ENCODE assay signal across 8 cellular contexts in genomic region chr17:2954898-2955445, GRCh38.
A peak's percentile ranks its signal among the peaks of the same experiment; 100 is the strongest.
DNase-seq lines count a peak whose midpoint lies in the region; ATAC-seq and TF ChIP-seq lines count a peak whose summit lies in the region.

No MANE protein-coding gene starts in this region.

- DNase-seq in stimulated activated CD4-positive, alpha-beta T cell treated with anti-CD3 and anti-CD28 coated beads, Interleukin-15, amount 100 ng/mL, for 24 hours: peak; percentile 22
- DNase-seq in stimulated activated CD4-positive, alpha-beta T cell treated with anti-CD3 and anti-CD28 coated beads, Interleukin-4, amount 100 ng/mL, for 4 hours: no peak
- no peak for DNase-seq in RWPE2 (ENCODE audit: low spot score)
- DNase-seq in fibroblast of villous mesenchyme (ENCODE audit: low read depth): peak; percentile 89
- DNase-seq in NCI-H128 (lab: John Stamatoyannopoulos, UW; ENCODE audit: unreplicated experiment): no peak
- no peak for DNase-seq in GM20000 (ENCODE audit: low spot score)
- no peak for DNase-seq in G401 (ENCODE audit: low spot score)
- DNase-seq in vagina (ENCODE audit: extremely low spot score in 2 of 2): no peak

- H3K27ac ChIP-seq in RWPE2 (ENCODE audit: poor library complexity, severe bottlenecking): peak overlapping the region; percentile 93
- H3K27ac ChIP-seq in vagina: no peak overlapping the region

- H3K9me3 ChIP-seq in RWPE2 (ENCODE audit: severe bottlenecking) (no peaks in the 10 kb centered on the region), vagina (no peaks in the 10 kb centered on the region)

- no peaks in the 10 kb centered on the region for H3K36me3 ChIP-seq in RWPE2 (ENCODE audit: low read depth)
- no peaks in the 10 kb centered on the region for H3K36me3 ChIP-seq in vagina

- ATAC-seq in RWPE2 (ENCODE audit: low read depth): peak; percentile 94

- H3K4me1 ChIP-seq in RWPE2 (ENCODE audit: insufficient read depth, poor library complexity, severe bottlenecking) (peaks cover 38% of the 10 kb centered on the region), vagina (peaks cover 13% of the 10 kb centered on the region)

- intact Hi-C loops in vagina (cut with DNase I): no loop called here

- in situ Hi-C loops in G401 (cut with HindIII; ENCODE audit: low sequenced_read_pairs): no loop called here

- TF ChIP-seq POLR2A in vagina (IDR thresholded peaks at IDR 0.05): no peak

- H3K27me3 ChIP-seq in RWPE2 (ENCODE audit: insufficient read depth, poor library complexity, severe bottlenecking): no peaks in the 10 kb centered on the region
- no peaks in the 10 kb centered on the region for H3K27me3 ChIP-seq in vagina

- no peak for TF ChIP-seq CTCF in RWPE2 (IDR thresholded peaks at IDR 0.05; ENCODE audit: poor library complexity, severe bottlenecking)
- TF ChIP-seq CTCF in fibroblast of villous mesenchyme (IDR thresholded peaks at IDR 0.05; ENCODE audit: insufficient read depth, low read depth, low read length): no peak
- no peak for TF ChIP-seq CTCF in GM20000 (IDR thresholded peaks at IDR 0.05; ENCODE audit: extremely low read depth, missing control alignments)
- no peak for TF ChIP-seq CTCF in vagina (IDR thresholded peaks at IDR 0.05)

- no peak overlapping the region for H3K4me3 ChIP-seq in RWPE2 (ENCODE audit: severe bottlenecking)
- H3K4me3 ChIP-seq in fibroblast of villous mesenchyme (ENCODE audit: low read depth, low read length): no peak overlapping the region
- H3K4me3 ChIP-seq in vagina: no peak overlapping the region

Comparison
In these comparisons a context has a peak if more than half of its experiments do, and no peak if none do; other contexts are left out.
1. DNase-seq: peak in stimulated activated CD4-positive, alpha-beta T cell treated with anti-CD3 and anti-CD28 coated beads, Interleukin-15, amount 100 ng/mL, for 24 hours (single experiment) and fibroblast of villous mesenchyme (single experiment); none in stimulated activated CD4-positive, alpha-beta T cell treated with anti-CD3 and anti-CD28 coated beads, Interleukin-4, amount 100 ng/mL, for 4 hours (0 of 2), RWPE2 (single experiment), NCI-H128 (single experiment), GM20000 (single experiment), G401 (single experiment) and vagina (0 of 2).